ENCODE assay signal across 21 cellular contexts in genomic region chr5:35091734-35092133, GRCh38. TPM values are rescaled to one million over a fixed set of nuclear protein-coding genes. Genes with fewer than 3 reads are reported as not detected.
A peak's percentile ranks its signal among the peaks of the same experiment; 100 is the strongest.
DNase-seq lines count a peak whose midpoint lies in the region; ATAC-seq and TF ChIP-seq lines count a peak whose summit lies in the region.
"Had no signal": no experiment of that assay in that cellular context is flagged by ENCODE, and none has a peak within 500 bp of the region (broad histone marks: within the 10 kb centered on the region; RNA-seq: fewer than 3 reads in every experiment).

No MANE protein-coding gene starts in this region.

- H3K9me3 ChIP-seq in Loucy (ENCODE audit: insufficient read depth, low read depth, low read length) (no peaks in the 10 kb centered on the region), neuronal stem cell (replicated peaks in 1 of 2; ENCODE audit: control insufficient read depth in 2 of 2, insufficient read depth in 1 of 2, low read depth in 1 of 2, low read length in 2 of 2) (no peaks in the 10 kb centered on the region), vagina (no peaks in the 10 kb centered on the region)
- H3K9me3 ChIP-seq: A549, Caco-2 had no signal

- H3K36me3 Mint-ChIP-seq in progenitor cell of endocrine pancreas (ENCODE audit: insufficient read depth): no peaks in the 10 kb centered on the region
- H3K36me3 Mint-ChIP-seq: CD4-positive, alpha-beta memory T cell had no signal

- H3K4me3 ChIP-seq in Loucy (ENCODE audit: low read length, poor library complexity, severe bottlenecking): no peak overlapping the region
- H3K4me3 ChIP-seq in fibroblast of villous mesenchyme (ENCODE audit: low read depth, low read length): no peak overlapping the region
- H3K4me3 ChIP-seq in mesendoderm (ENCODE audit: low read length): no peak overlapping the region
- H3K4me3 ChIP-seq in neuronal stem cell (ENCODE audit: low read length in 2 of 2): no peak overlapping the region
- no peak overlapping the region for H3K4me3 ChIP-seq in vagina
- H3K4me3 ChIP-seq: A549 had no signal

- H4K91ac ChIP-seq in neuronal stem cell (ENCODE audit: low read depth, low read length, poor library complexity): no peak overlapping the region

- no peak for ATAC-seq in GM21390 (IDR thresholded peaks at IDR 0.05; ENCODE audit: unreplicated experiment)
- ATAC-seq: A549 had no signal

- H3K4me1 ChIP-seq in Loucy (ENCODE audit: insufficient read depth, low read length, poor library complexity, severe bottlenecking) (peaks cover 31% of the 10 kb centered on the region), mesendoderm (ENCODE audit: control insufficient read depth, low read depth, low read length) (no peaks in the 10 kb centered on the region), neuronal stem cell (ENCODE audit: control insufficient read depth in 2 of 2, insufficient read depth in 1 of 2, low read depth in 1 of 2, low read length in 2 of 2) (peaks cover 0 to 9% of the 10 kb centered on the region in 2 donors), vagina (peaks cover 37% of the 10 kb centered on the region)
- H3K4me1 ChIP-seq: A549, Caco-2 had no signal

- no peak overlapping the region for H2AK5ac ChIP-seq in mesendoderm (ENCODE audit: low read length)
- no peak overlapping the region for H2AK5ac ChIP-seq in neuronal stem cell (ENCODE audit: low read depth, low read length)

- H3K79me1 ChIP-seq in mesendoderm (ENCODE audit: low read length) (no peaks in the 10 kb centered on the region), neuronal stem cell (ENCODE audit: low read depth, low read length) (no peaks in the 10 kb centered on the region)

- no peak overlapping the region for H4K5ac ChIP-seq in mesendoderm (ENCODE audit: low read length)

- H3K27ac ChIP-seq in mesendoderm (ENCODE audit: low read depth, low read length) (no peak overlapping the region), neuronal stem cell (replicated peaks; ENCODE audit: low read length) (no peak overlapping the region), vagina (no peak overlapping the region)
- H3K27ac ChIP-seq: A549 had no signal

- H3K56ac ChIP-seq in mesendoderm (ENCODE audit: low read length): peak overlapping the region; percentile 31

- H3K4me3 Mint-ChIP-seq in progenitor cell of endocrine pancreas (ENCODE audit: low read depth): no peak overlapping the region
- H3K4me3 Mint-ChIP-seq: CD4-positive, alpha-beta memory T cell had no signal

- no CpG with 5 or more reads among the region's 4 CpGs for WGBS in mesendoderm (ENCODE audit: extremely low coverage, insufficient coverage, low lambda C conversion rate)
- WGBS in neuronal stem cell (ENCODE audit: extremely low coverage in 2 of 2, insufficient read length in 2 of 2, insufficient replicate concordance in 1 of 2), 2 donors: no CpG with 5 or more reads among the region's 4 CpGs

- H2BK5ac ChIP-seq in mesendoderm (ENCODE audit: low read length) (no peak overlapping the region), neuronal stem cell (ENCODE audit: low read length) (no peak overlapping the region)

- H3K4me2 ChIP-seq in Loucy (ENCODE audit: low read depth, low read length, poor library complexity, severe bottlenecking): peak overlapping the region; percentile 57
- H3K4me2 ChIP-seq in mesendoderm (ENCODE audit: low read length): no peak overlapping the region
- no peak overlapping the region for H3K4me2 ChIP-seq in neuronal stem cell (ENCODE audit: insufficient read depth, low read length, poor library complexity, severe bottlenecking)
- H3K4me2 ChIP-seq: A549 had no signal

- H3K27ac Mint-ChIP-seq in progenitor cell of endocrine pancreas: peak overlapping the region; percentile 40
- H3K27ac Mint-ChIP-seq: CD4-positive, alpha-beta memory T cell had no signal

- H2AFZ ChIP-seq in Loucy (ENCODE audit: low read length) (no peak overlapping the region), neuronal stem cell (ENCODE audit: low read length) (no peak overlapping the region)

- H3K27me3 Mint-ChIP-seq in progenitor cell of endocrine pancreas: no peaks in the 10 kb centered on the region

- no peak overlapping the region for H3K14ac ChIP-seq in neuronal stem cell (ENCODE audit: low read length)

- H3K4me1 Mint-ChIP-seq in progenitor cell of endocrine pancreas (ENCODE audit: low read depth): no peaks in the 10 kb centered on the region
- H3K4me1 Mint-ChIP-seq: CD4-positive, alpha-beta memory T cell had no signal

- H3K18ac ChIP-seq in mesendoderm (ENCODE audit: low read length) (no peak overlapping the region), neuronal stem cell (ENCODE audit: low read length) (no peak overlapping the region)

- H4K8ac ChIP-seq in mesendoderm (ENCODE audit: low read depth, low read length): no peak overlapping the region
- no peak overlapping the region for H4K8ac ChIP-seq in neuronal stem cell (ENCODE audit: low read depth, low read length)

- no peak overlapping the region for H2BK12ac ChIP-seq in neuronal stem cell (ENCODE audit: low read length)

- no peak for TF ChIP-seq POLR2A in vagina (IDR thresholded peaks at IDR 0.05)

- H4K20me1 ChIP-seq in Loucy (ENCODE audit: insufficient read depth, low read length, poor library complexity, severe bottlenecking): no peaks in the 10 kb centered on the region

- H3K9me2 ChIP-seq in Loucy (replicated peaks; ENCODE audit: low read depth, low read length): no peaks in the 10 kb centered on the region

- peak overlapping the region; percentile 30 for H2BK120ac ChIP-seq in mesendoderm (ENCODE audit: low read depth, low read length)
- no peak overlapping the region for H2BK120ac ChIP-seq in neuronal stem cell (ENCODE audit: low read depth, low read length)

- intact Hi-C loops in vagina (cut with DNase I): no loop called here

- H3K36me3 ChIP-seq in Loucy (ENCODE audit: insufficient read depth, low read length) (no peaks in the 10 kb centered on the region), mesendoderm (ENCODE audit: control insufficient read depth, insufficient read depth, low read length) (no peaks in the 10 kb centered on the region), neuronal stem cell (replicated peaks in 1 of 2; ENCODE audit: control insufficient read depth in 2 of 2, insufficient read depth in 2 of 2, low read length in 2 of 2) (no peaks in the 10 kb centered on the region), vagina (no peaks in the 10 kb centered on the region)

- H3K23ac ChIP-seq in mesendoderm (ENCODE audit: low read length): no peak overlapping the region
- H3K23ac ChIP-seq in neuronal stem cell (ENCODE audit: low read depth, low read length, poor library complexity): no peak overlapping the region

- no peak overlapping the region for H3K4ac ChIP-seq in mesendoderm (ENCODE audit: low read depth, low read length)
- H3K4ac ChIP-seq in neuronal stem cell (ENCODE audit: low read length): no peak overlapping the region

- H3K27me3 ChIP-seq in Loucy (ENCODE audit: insufficient read depth, low read length, poor library complexity, severe bottlenecking) (no peaks in the 10 kb centered on the region), mesendoderm (ENCODE audit: insufficient read depth, low read length, poor library complexity) (no peaks in the 10 kb centered on the region), neuronal stem cell (ENCODE audit: control insufficient read depth in 3 of 3, insufficient read depth in 3 of 3, low read depth in 1 of 3, low read length in 3 of 3) (no peaks in the 10 kb centered on the region), vagina (no peaks in the 10 kb centered on the region)

- DNase-seq in fibroblast of villous mesenchyme (ENCODE audit: low read depth) (peak; percentile 19), mesendoderm (no peak), progenitor cell of endocrine pancreas (ENCODE audit: low spot score, unreplicated experiment) (no peak), neuronal stem cell (ENCODE audit: low spot score) (no peak), vagina (ENCODE audit: extremely low spot score in 2 of 2) (no peak)
- DNase-seq in stimulated activated CD4-positive, alpha-beta T cell treated with anti-CD3 and anti-CD28 coated beads, Interleukin-1b, Interleukin-23, amount 100 ng/mL, for 48 hours: no peak
- DNase-seq: 8988T; ACHN; AML-193; C1 segment of cervical spinal cord; Caco-2; CD4-positive, alpha-beta memory T cell; DMS153; DND-41; GOT3; H7; HCEC 1CT had no signal

- TF ChIP-seq CTCF in Loucy (conservative IDR thresholded peaks at IDR 0.05; ENCODE audit: low read length): no peak
- TF ChIP-seq CTCF in fibroblast of villous mesenchyme (IDR thresholded peaks at IDR 0.05; ENCODE audit: insufficient read depth, low read depth, low read length): no peak
- TF ChIP-seq CTCF in progenitor cell of endocrine pancreas (IDR thresholded peaks at IDR 0.05; ENCODE audit: unreplicated experiment): no peak
- TF ChIP-seq CTCF in vagina (IDR thresholded peaks at IDR 0.05): no peak

- no peaks in the 10 kb centered on the region for H3K79me2 ChIP-seq in Loucy (ENCODE audit: insufficient read depth, low read length)
- no peaks in the 10 kb centered on the region for H3K79me2 ChIP-seq in mesendoderm (ENCODE audit: control insufficient read depth, insufficient read depth, low read length)

- H2BK15ac ChIP-seq in mesendoderm (replicated peaks; ENCODE audit: low read depth) (no peak overlapping the region), neuronal stem cell (ENCODE audit: low read length) (no peak overlapping the region)

- H3K9ac ChIP-seq in Loucy (ENCODE audit: low read depth, low read length, poor library complexity, severe bottlenecking): peak overlapping the region; percentile 28
- H3K9ac ChIP-seq in mesendoderm (ENCODE audit: low read length): no peak overlapping the region
- no peak overlapping the region for H3K9ac ChIP-seq in neuronal stem cell (ENCODE audit: low read depth, low read length, poor library complexity)

- no peaks in the 10 kb centered on the region for H3K9me3 Mint-ChIP-seq in progenitor cell of endocrine pancreas (ENCODE audit: low read depth)
- H3K9me3 Mint-ChIP-seq: CD4-positive, alpha-beta memory T cell had no signal

- no peaks in the 10 kb centered on the region for H3F3A ChIP-seq in Loucy (ENCODE audit: low read depth)

RNA-seq across cellular contexts. Expression of gene AGXT2, which starts 44.0 kb away (rescaled TPM):
- total RNA-seq in fibroblast of villous mesenchyme (under 0.01 TPM in 1 of 2 replicates, not detected in the other), progenitor cell of endocrine pancreas (not detected in 2 replicates), vagina (not detected)
- not detected for polyA plus RNA-seq in mesendoderm (2013, experiment 1 of 2)
- polyA plus RNA-seq in mesendoderm (2013, experiment 2 of 2): not detected
- polyA plus RNA-seq in neuronal stem cell (2013, experiment 1 of 2): not detected
- polyA plus RNA-seq in neuronal stem cell (2013, experiment 2 of 2): not detected
- total RNA-seq: Caco-2; CD4-positive, alpha-beta memory T cell; H7 had no signal
- polyA plus RNA-seq: A549; BJ; CD4-positive, alpha-beta memory T cell had no signal
